ENCODE assay signal across 1 cellular context in genomic region chr1:27772071-27772470, GRCh38.
TF ChIP-seq lines count a peak whose summit lies in the region.

No MANE protein-coding gene starts in this region.

TF ChIP-seq in WTC11, 78 proteins besides CTCF, POLR2A, EP300 and RAD21 (continued from another document):
- no peak for TF ChIP-seq AFF4 (CRISPR knock-in tag; IDR thresholded peaks at IDR 0.05; ENCODE audit: borderline replicate concordance)
